In the genomic region with DNA sequence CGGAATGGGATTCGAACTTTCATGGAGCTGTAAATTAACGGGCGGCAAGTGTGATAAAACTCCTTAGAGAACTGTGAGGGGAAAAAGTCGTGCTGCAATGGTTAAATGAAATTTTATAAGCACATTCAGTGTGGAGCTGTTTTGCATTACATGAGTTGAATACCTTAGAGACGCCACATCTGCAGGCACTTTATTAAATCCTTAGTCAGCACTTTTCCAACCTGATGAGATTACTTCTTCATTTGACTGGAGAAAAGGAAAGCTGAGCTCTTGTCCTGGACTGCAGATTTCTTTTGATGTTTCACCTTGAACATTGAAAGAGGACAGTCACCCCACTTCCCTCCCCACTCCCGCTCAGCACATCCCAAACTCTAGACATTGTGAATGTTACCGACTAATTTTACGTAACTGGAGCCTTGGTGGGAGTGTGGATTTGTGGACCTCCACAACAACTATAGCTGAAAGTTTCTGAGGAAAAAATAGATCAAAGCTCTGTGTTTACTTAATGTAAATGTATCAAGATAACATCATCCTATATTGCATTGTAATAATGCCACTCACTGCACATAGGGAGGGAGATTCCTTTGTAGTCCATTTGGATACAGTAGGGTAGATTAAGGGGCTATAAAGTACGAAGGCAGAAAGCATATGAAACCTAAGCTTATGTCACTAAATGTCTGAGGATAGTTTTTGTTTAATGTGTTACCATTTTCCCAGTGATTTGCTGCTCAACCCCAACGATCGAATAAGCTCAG, we compare ENCODE assay signal across 1 cellular context.
TF ChIP-seq lines count a peak whose summit lies in the region.

No MANE protein-coding gene starts in this region.

TF ChIP-seq in HepG2, 621 proteins besides CTCF, POLR2A, EP300 and RAD21:
- TF ChIP-seq ZBTB7A (CRISPR knock-in tag; IDR thresholded peaks at IDR 0.05) (no peak), ZNF281 (CRISPR knock-in tag; IDR thresholded peaks at IDR 0.05; ENCODE audit: borderline replicate concordance) (no peak), ZNF775 (CRISPR knock-in tag; IDR thresholded peaks at IDR 0.05; ENCODE audit: borderline replicate concordance) (no peak), MAFF (IDR thresholded peaks at IDR 0.05; ENCODE audit: low read depth, low read length) (peak; percentile 99), MAFK (conservative IDR thresholded peaks at IDR 0.05 in 1 of 2, IDR thresholded peaks at IDR 0.05 in 1 of 2; ENCODE audit: low read length in 2 of 2) (peak; percentile 99 to 100)
- TF ChIP-seq, protein P1, sequence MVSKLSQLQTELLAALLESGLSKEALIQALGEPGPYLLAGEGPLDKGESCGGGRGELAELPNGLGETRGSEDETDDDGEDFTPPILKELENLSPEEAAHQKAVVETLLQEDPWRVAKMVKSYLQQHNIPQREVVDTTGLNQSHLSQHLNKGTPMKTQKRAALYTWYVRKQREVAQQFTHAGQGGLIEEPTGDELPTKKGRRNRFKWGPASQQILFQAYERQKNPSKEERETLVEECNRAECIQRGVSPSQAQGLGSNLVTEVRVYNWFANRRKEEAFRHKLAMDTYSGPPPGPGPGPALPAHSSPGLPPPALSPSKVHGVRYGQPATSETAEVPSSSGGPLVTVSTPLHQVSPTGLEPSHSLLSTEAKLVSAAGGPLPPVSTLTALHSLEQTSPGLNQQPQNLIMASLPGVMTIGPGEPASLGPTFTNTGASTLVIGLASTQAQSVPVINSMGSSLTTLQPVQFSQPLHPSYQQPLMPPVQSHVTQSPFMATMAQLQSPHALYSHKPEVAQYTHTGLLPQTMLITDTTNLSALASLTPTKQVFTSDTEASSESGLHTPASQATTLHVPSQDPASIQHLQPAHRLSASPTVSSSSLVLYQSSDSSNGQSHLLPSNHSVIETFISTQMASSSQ (IDR thresholded peaks at IDR 0.05; ENCODE audit: low read depth), result no peak
- TF ChIP-seq, protein P1 (CRISPR knock-in tag; IDR thresholded peaks at IDR 0.05; ENCODE audit: borderline replicate concordance), result no peak
